Comparison of ENCODE assay signal across 11 cellular contexts in the genomic region with DNA sequence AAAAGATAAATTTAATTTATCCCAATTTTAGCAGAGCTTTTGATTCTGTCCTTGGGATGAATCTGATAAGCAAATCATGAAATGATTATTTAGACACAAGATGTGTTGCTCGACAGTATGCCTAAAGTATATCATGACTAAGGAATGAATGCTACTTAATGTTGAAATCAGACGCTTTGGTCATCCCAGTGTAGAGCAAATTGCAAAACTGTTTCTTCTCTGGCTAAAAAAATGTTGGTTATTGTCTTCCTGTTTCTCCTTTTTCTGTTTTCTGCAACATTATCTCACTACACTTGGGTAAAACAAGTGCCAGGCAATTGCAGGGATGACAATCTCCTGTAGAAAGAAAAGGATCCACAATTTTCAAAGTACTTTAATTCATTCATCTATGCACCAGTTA.
DNase-seq lines count a peak whose midpoint lies in the region.
"Had no signal": no experiment of that assay in that cellular context is flagged by ENCODE, and none has a peak within 500 bp of the region (broad histone marks: within the 10 kb centered on the region; RNA-seq: fewer than 3 reads in every experiment).

No MANE protein-coding gene starts in this region.

- no peak overlapping the region for H3K4me3 ChIP-seq in skeletal muscle cell (ENCODE audit: low read depth, low read length)

- DNase-seq in GF-D8 (lab: John Stamatoyannopoulos, UW) = peak; percentile 54
- DNase-seq in NOMO-1 treated with DMSO at 0.1 percent for 48 hours (lab: John Stamatoyannopoulos, UW; ENCODE audit: unreplicated experiment) = peak; percentile 92
- DNase-seq in dedifferentiated amniotic fluid mesenchymal stem cell (ENCODE audit: extremely low spot score) = peak; percentile 62
- DNase-seq in skeletal muscle cell (ENCODE audit: low read depth) = peak; percentile 46
- DNase-seq in NCI-H2029 treated with DMSO at 0.1 percent for 48 hours (lab: John Stamatoyannopoulos, UW) = no peak
- no peak for DNase-seq in NCI-H2081 (lab: John Stamatoyannopoulos, UW)
- no peak for DNase-seq in H4 (ENCODE audit: low spot score)
- DNase-seq: DMS 273 treated with DMSO at 0.1 percent for 48 hours, endodermal cell, NCI-H1092, NCI-H526 treated with DMSO at 0.1 percent for 48 hours had no signal

Comparison
In these comparisons a context has a peak if more than half of its experiments do, and no peak if none do; other contexts are left out.
1. DNase-seq: peak in GF-D8 (single experiment), NOMO-1 treated with DMSO at 0.1 percent for 48 hours (single experiment), dedifferentiated amniotic fluid mesenchymal stem cell (single experiment) and skeletal muscle cell (single experiment); none in NCI-H2029 treated with DMSO at 0.1 percent for 48 hours (single experiment), NCI-H2081 (0 of 2) and H4 (single experiment).